In genomic region chr6:108252055-108252454, GRCh38 we compare ENCODE assay signal across 20 cellular contexts.
"Had no signal": no experiment of that assay in that cellular context is flagged by ENCODE, and none has a peak within 500 bp of the region (broad histone marks: within the 10 kb centered on the region; RNA-seq: fewer than 3 reads in every experiment).

No MANE protein-coding gene starts in this region.

- H3K27ac ChIP-seq: hepatocyte, testis, tibial nerve had no signal

- H3K4me3 Mint-ChIP-seq: stimulated activated memory B cell treated with anti-CD40 and anti-IgM and Interleukin-4, amounts not matched to agents 10 μg/mL and 1 μg/mL and 100 μg/mL, for 72 hours; stimulated activated naive CD8-positive, alpha-beta T cell treated with anti-CD3 and anti-CD28 coated beads, Interleukin-15, amount 100 ng/mL, for 72 hours had no signal

- H3K4me2 ChIP-seq: hepatocyte had no signal

- ATAC-seq: left colon; left ventricle myocardium superior; naive thymus-derived CD4-positive, alpha-beta T cell; sciatic nerve; stimulated activated memory B cell treated with anti-CD40 and anti-IgM and Interleukin-4, amounts not matched to agents 10 μg/mL and 1 μg/mL and 100 μg/mL, for 72 hours; stimulated activated naive CD8-positive, alpha-beta T cell treated with anti-CD3 and anti-CD28 coated beads, Interleukin-15, amount 100 ng/mL, for 72 hours had no signal

- H3K36me3 ChIP-seq: neutrophil had no signal

- DNase-seq: cortex of kidney; effector memory CD4-positive, alpha-beta T cell; foreskin melanocyte; head of caudate nucleus; left colon; left ventricle myocardium superior; mesendoderm; naive thymus-derived CD4-positive, alpha-beta T cell; spleen; stimulated activated CD4-positive, alpha-beta T cell treated with anti-CD3 and anti-CD28 coated beads, Interleukin-15, amount 100 ng/mL, for 24 hours; stimulated activated CD4-positive, alpha-beta T cell treated with anti-CD3 and anti-CD28 coated beads, Interleukin-1b, Interleukin-23, amount 100 ng/mL, for 48 hours; stimulated activated CD4-positive, alpha-beta T cell treated with anti-CD3 and anti-CD28 coated beads, Interleukin-4, amount 100 ng/mL, for 24 hours; stimulated activated naive CD8-positive, alpha-beta T cell treated with anti-CD3 and anti-CD28 coated beads, Interleukin-15, amount 100 ng/mL, for 72 hours; testis had no signal

- H3K27me3 ChIP-seq: hepatocyte, neutrophil, spleen, testis, tibial nerve had no signal

- H3K4me3 ChIP-seq: hepatocyte, lung, spleen, testis, tibial nerve had no signal

- H2AFZ ChIP-seq: hepatocyte had no signal

- H3K27ac Mint-ChIP-seq: stimulated activated memory B cell treated with anti-CD40 and anti-IgM and Interleukin-4, amounts not matched to agents 10 μg/mL and 1 μg/mL and 100 μg/mL, for 72 hours had no signal

- H3K27me3 Mint-ChIP-seq: naive thymus-derived CD4-positive, alpha-beta T cell; stimulated activated memory B cell treated with anti-CD40 and anti-IgM and Interleukin-4, amounts not matched to agents 10 μg/mL and 1 μg/mL and 100 μg/mL, for 72 hours; stimulated activated naive CD8-positive, alpha-beta T cell treated with anti-CD3 and anti-CD28 coated beads, Interleukin-15, amount 100 ng/mL, for 72 hours had no signal

- H3K9me3 Mint-ChIP-seq: stimulated activated memory B cell treated with anti-CD40 and anti-IgM and Interleukin-4, amounts not matched to agents 10 μg/mL and 1 μg/mL and 100 μg/mL, for 72 hours; stimulated activated naive CD8-positive, alpha-beta T cell treated with anti-CD3 and anti-CD28 coated beads, Interleukin-15, amount 100 ng/mL, for 72 hours had no signal

- H3K9me3 ChIP-seq: neutrophil, spleen, testis, tibial nerve had no signal
